24 cellular contexts compared by ENCODE assay signal in genomic region chr9:110323831-110324230, GRCh38. TPM values are rescaled to one million over a fixed set of nuclear protein-coding genes. Genes with fewer than 3 reads are reported as not detected.
A peak's percentile ranks its signal among the peaks of the same experiment; 100 is the strongest.
DNase-seq lines count a peak whose midpoint lies in the region; ATAC-seq, FAIRE-seq and TF ChIP-seq lines count a peak whose summit lies in the region.
"Had no signal": no experiment of that assay in that cellular context is flagged by ENCODE, and none has a peak within 500 bp of the region (broad histone marks: within the 10 kb centered on the region; RNA-seq: fewer than 3 reads in every experiment).

No MANE protein-coding gene starts in this region.

- H3K27ac ChIP-seq in foreskin keratinocyte = no peak overlapping the region
- H3K27ac ChIP-seq: A549 had no signal

- H3K4me1 ChIP-seq in foreskin keratinocyte = peaks cover 6% of the 10 kb centered on the region
- H3K4me1 ChIP-seq: A549 had no signal

- intact Hi-C loops in left cardiac atrium (cut with DNase I) = no loop called here

- ATAC-seq in foreskin keratinocyte = no peak
- no peak for ATAC-seq in left cardiac atrium
- ATAC-seq: A549 had no signal

- FAIRE-seq in H54 (lab: Jason Lieb, UNC) = peak; percentile 41
- FAIRE-seq: A549, GM12891, GM18507 had no signal

- TF ChIP-seq CTCF in foreskin keratinocyte (conservative IDR thresholded peaks at IDR 0.05) = peak; percentile 15

- peak; percentile 11 for DNase-seq in AG20443 (ENCODE audit: low spot score)
- no peak for DNase-seq in H54 (ENCODE audit: insufficient read length, low spot score)
- no peak for DNase-seq in foreskin keratinocyte
- no peak for DNase-seq in stimulated activated CD4-positive, alpha-beta T cell treated with anti-CD3 and anti-CD28 coated beads, Interleukin-4, amount 100 ng/mL, for 1 hour
- DNase-seq in pons (ENCODE audit: low spot score) = no peak
- no peak for DNase-seq in left cardiac atrium
- DNase-seq: 8988T; ACHN; C1 segment of cervical spinal cord; Calu3; CD4-positive, alpha-beta memory T cell; COR-L47; DMS53; DMS79 treated with DMSO at 0.1 percent for 48 hours; GF-D8; GOT3; H7; HCEC 1CT had no signal

- no peak for TF ChIP-seq POLR2A in H54 (IDR thresholded peaks at IDR 0.05; ENCODE audit: low read depth, low read length)

- no peaks in the 10 kb centered on the region for H3K27me3 ChIP-seq in foreskin keratinocyte

RNA-seq across cellular contexts. Expression of gene TXNDC8, which starts 13.8 kb away (rescaled TPM):
- not detected in 2 replicates for total RNA-seq in foreskin keratinocyte
- not detected in 2 replicates for polyA plus RNA-seq in foreskin keratinocyte
- total RNA-seq in left cardiac atrium = not detected
- total RNA-seq: Calu3; CD4-positive, alpha-beta memory T cell; Daoy; G401; H7 had no signal
- polyA plus RNA-seq: A549; BJ; CD4-positive, alpha-beta memory T cell had no signal
